Comparison of ENCODE assay signal across 22 cellular contexts in genomic region chr1:11188381-11188780, GRCh38. TPM values are rescaled to one million over a fixed set of nuclear protein-coding genes. Genes with fewer than 3 reads are reported as not detected.
DNase-seq lines count a peak whose midpoint lies in the region; ATAC-seq and TF ChIP-seq lines count a peak whose summit lies in the region.
"Had no signal": no experiment of that assay in that cellular context is flagged by ENCODE, and none has a peak within 500 bp of the region (broad histone marks: within the 10 kb centered on the region; RNA-seq: fewer than 3 reads in every experiment).

No MANE protein-coding gene starts in this region.

- intact Hi-C loops in Right ventricle myocardium inferior (cut with DNase I), result no loop called here
- intact Hi-C loops in cardiac septum (cut with DNase I), result no loop called here
- intact Hi-C loops in lower lobe of right lung (cut with DNase I), result no loop called here

- WGBS in tibial nerve, 2 donors, result 32 to 34% methylated on average over 1 of the region's 1 CpG

- no peaks in the 10 kb centered on the region for H3K27me3 ChIP-seq in lower lobe of right lung (ENCODE audit: low read depth)
- no peaks in the 10 kb centered on the region for H3K27me3 ChIP-seq in tibial nerve
- H3K27me3 ChIP-seq: uterus had no signal

- peaks cover 17% of the 10 kb centered on the region for H3K36me3 Mint-ChIP-seq in WTC11

- no peaks in the 10 kb centered on the region for H3K4me1 ChIP-seq in lower lobe of right lung
- peaks cover 0 to 74% (median 23%) of the 10 kb centered on the region in 4 donors for H3K4me1 ChIP-seq in tibial nerve
- H3K4me1 ChIP-seq: uterus had no signal

- H3K36me3 ChIP-seq in lower lobe of right lung (peaks cover 50% of the 10 kb centered on the region), tibial nerve (peaks cover 0 to 36% (median 11%) of the 10 kb centered on the region in 3 donors)
- H3K36me3 ChIP-seq: uterus had no signal

- POLR2A ChIA-PET in WTC11 (lab: Charles Lee), result interaction anchor here (0.6 kb wide), 1 partner anchor 67 kb away, joined by 7 read pairs; no protein-coding TSS in a partner anchor

- no peak overlapping the region for H3K27ac Mint-ChIP-seq in WTC11
- H3K27ac Mint-ChIP-seq: activated CD8-positive, alpha-beta T cell treated with anti-CD3 and anti-CD28 coated beads for 36 hours; CD4-positive, alpha-beta T cell; immature natural killer cell; memory B cell had no signal

- H3K4me1 Mint-ChIP-seq in WTC11, result no peaks in the 10 kb centered on the region
- H3K4me1 Mint-ChIP-seq: immature natural killer cell, memory B cell had no signal

- TF ChIP-seq POLR2A in tibial nerve (IDR thresholded peaks at IDR 0.05), result no peak

- H3K4me3 ChIP-seq in lower lobe of right lung, result no peak overlapping the region
- peak overlapping the region in 2 of 4 donors; percentile 39 to 59 for H3K4me3 ChIP-seq in tibial nerve
- H3K4me3 ChIP-seq: PC-9, uterus had no signal

- CTCF ChIA-PET in WTC11 (lab: Charles Lee), result interaction anchor here (0.8 kb wide), 1 partner anchor 74 kb away, joined by 3 read pairs; no protein-coding TSS in a partner anchor

- no peak for TF ChIP-seq EP300 in tibial nerve (IDR thresholded peaks at IDR 0.05)

- TF ChIP-seq CTCF in lower lobe of right lung (IDR thresholded peaks at IDR 0.05) (no peak), tibial nerve (IDR thresholded peaks at IDR 0.05) (no peak), WTC11 (IDR thresholded peaks at IDR 0.05) (no peak)

- no peak for DNase-seq in Right ventricle myocardium inferior (ENCODE audit: missing footprints)
- DNase-seq in cardiac septum (ENCODE audit: low spot score), result no peak
- peak; percentile 16 for DNase-seq in fibroblast of gingiva (ENCODE audit: low read depth)
- DNase-seq in lower lobe of right lung, result no peak
- no peak for DNase-seq in tibial nerve (ENCODE audit: low spot score in 2 of 2)
- DNase-seq in cerebellar nuclear complex (lab: John Stamatoyannopoulos, UW), result no peak
- DNase-seq in WTC11 (ENCODE audit: low spot score), result no peak
- no peak for DNase-seq in activated CD4-positive, alpha-beta T cell treated with anti-CD3 and anti-CD28 coated beads for 4 hours
- DNase-seq: activated CD8-positive, alpha-beta T cell treated with anti-CD3 and anti-CD28 coated beads for 36 hours; CD4-positive, alpha-beta T cell; DMS79 treated with DMSO at 0.1 percent for 48 hours; glutamatergic neuron; immature natural killer cell; NCI-H1417 treated with DMSO at 0.1 percent for 48 hours; NCI-H2171; NCI-H748 treated with DMSO at 0.1 percent for 48 hours; PC-9; stimulated activated naive CD8-positive, alpha-beta T cell treated with anti-CD3 and anti-CD28 coated beads, Interleukin-15, Interleukin-2, amounts not matched to agents 100 U/mL and 50 U/mL, for 24 hours; uterus had no signal

- no peaks in the 10 kb centered on the region for H3K9me3 Mint-ChIP-seq in WTC11
- H3K9me3 Mint-ChIP-seq: activated CD8-positive, alpha-beta T cell treated with anti-CD3 and anti-CD28 coated beads for 36 hours; CD4-positive, alpha-beta T cell; immature natural killer cell; memory B cell had no signal

- H3K27ac ChIP-seq in lower lobe of right lung, result no peak overlapping the region
- H3K27ac ChIP-seq in tibial nerve, result peak overlapping the region; percentile 75 to 89 (median 82)
- H3K27ac ChIP-seq: PC-9, uterus had no signal

- H3K9me3 ChIP-seq in lower lobe of right lung (no peaks in the 10 kb centered on the region), tibial nerve (no peaks in the 10 kb centered on the region)
- H3K9me3 ChIP-seq: uterus had no signal

- no peak overlapping the region for H3K4me3 Mint-ChIP-seq in WTC11
- H3K4me3 Mint-ChIP-seq: activated CD8-positive, alpha-beta T cell treated with anti-CD3 and anti-CD28 coated beads for 36 hours; CD4-positive, alpha-beta T cell; immature natural killer cell; memory B cell had no signal

- ATAC-seq in Right ventricle myocardium inferior (peak; percentile 56), lower lobe of right lung (peak; percentile 47 to 53), WTC11 (no peak)
- ATAC-seq: activated CD8-positive, alpha-beta T cell treated with anti-CD3 and anti-CD28 coated beads for 36 hours; stimulated activated naive CD8-positive, alpha-beta T cell treated with anti-CD3 and anti-CD28 coated beads, Interleukin-15, Interleukin-2, amounts not matched to agents 100 U/mL and 50 U/mL, for 24 hours had no signal

- no peaks in the 10 kb centered on the region for H3K27me3 Mint-ChIP-seq in WTC11 (ENCODE audit: low read depth)
- H3K27me3 Mint-ChIP-seq: activated CD8-positive, alpha-beta T cell treated with anti-CD3 and anti-CD28 coated beads for 36 hours; CD4-positive, alpha-beta T cell; memory B cell had no signal

TF ChIP-seq in WTC11, 78 proteins besides CTCF, POLR2A, EP300 and RAD21:
- TF ChIP-seq CREM (CRISPR knock-in tag; IDR thresholded peaks at IDR 0.05) (no peak), SOX15 (CRISPR knock-in tag; IDR thresholded peaks at IDR 0.05) (no peak), USF1 (CRISPR knock-in tag; IDR thresholded peaks at IDR 0.05) (no peak), ELF4 (CRISPR knock-in tag; IDR thresholded peaks at IDR 0.05; ENCODE audit: low read depth) (no peak), KAT7 (CRISPR knock-in tag; IDR thresholded peaks at IDR 0.05; ENCODE audit: borderline replicate concordance) (no peak), ATF6 (CRISPR knock-in tag; IDR thresholded peaks at IDR 0.05) (no peak), ZNF396 (CRISPR knock-in tag; IDR thresholded peaks at IDR 0.05; ENCODE audit: borderline replicate concordance) (no peak), NFATC4 (CRISPR knock-in tag; IDR thresholded peaks at IDR 0.05) (no peak), ATF2 (CRISPR knock-in tag; IDR thresholded peaks at IDR 0.05; ENCODE audit: borderline replicate concordance, low read depth) (no peak), ZNF423 (CRISPR knock-in tag; IDR thresholded peaks at IDR 0.05) (no peak), GRHL2 (CRISPR knock-in tag; IDR thresholded peaks at IDR 0.05; ENCODE audit: insufficient replicate concordance, severe bottlenecking) (no peak), ZNF138 (CRISPR knock-in tag; conservative IDR thresholded peaks at IDR 0.05) (no peak), TP53 (CRISPR knock-in tag; IDR thresholded peaks at IDR 0.05) (no peak), PREB (CRISPR knock-in tag; IDR thresholded peaks at IDR 0.05; ENCODE audit: borderline replicate concordance) (no peak), FOXP1 (CRISPR knock-in tag; IDR thresholded peaks at IDR 0.05; ENCODE audit: borderline replicate concordance) (no peak), SMAD3 (CRISPR knock-in tag; IDR thresholded peaks at IDR 0.05; ENCODE audit: borderline replicate concordance) (no peak), ZNF121 (CRISPR knock-in tag; IDR thresholded peaks at IDR 0.05) (no peak)

RNA-seq across cellular contexts. Expression of gene ANGPTL7, which starts 0.8 kb away (rescaled TPM):
- total RNA-seq in Right ventricle myocardium inferior, result 0.51 TPM
- 0.81 TPM for total RNA-seq in cardiac septum
- 0.80 TPM for total RNA-seq in lower lobe of right lung
- 1,000 to 10,000 TPM; 1,094 to 2,140 (median 1,213) TPM for total RNA-seq in tibial nerve
- total RNA-seq in WTC11 (2021), result not detected in 3 replicates
- total RNA-seq: A673; activated CD8-positive, alpha-beta T cell treated with anti-CD3 and anti-CD28 coated beads for 36 hours; CD4-positive, alpha-beta T cell; HT-29; PC-9 had no signal

Comparison
In these comparisons a context has a peak if more than half of its experiments do, and no peak if none do; other contexts are left out.
1. RNA of gene ANGPTL7, which starts 0.8 kb away (total RNA-seq): 1,094 to 2,140 TPM in tibial nerve; 0.81 TPM in cardiac septum (single experiment), 0.80 TPM in lower lobe of right lung (single experiment), 0.51 TPM in Right ventricle myocardium inferior (single experiment) and not detected in WTC11; every median in the first group is over 100 times any median in the second.